Comparison of ENCODE assay signal across 22 cellular contexts in genomic region chr16:11165894-11166665, GRCh38.
DNase-seq lines count a peak whose midpoint lies in the region; ATAC-seq and TF ChIP-seq lines count a peak whose summit lies in the region.
"Had no signal": no experiment of that assay in that cellular context is flagged by ENCODE, and none has a peak within 500 bp of the region (broad histone marks: within the 10 kb centered on the region; RNA-seq: fewer than 3 reads in every experiment).

No MANE protein-coding gene starts in this region.

- no peaks in the 10 kb centered on the region for H3K9me3 ChIP-seq in spleen
- H3K9me3 ChIP-seq: BLaER1 had no signal

- intact Hi-C loops in Right ventricle myocardium inferior (cut with DNase I) = no loop called here
- intact Hi-C loops in cardiac septum (cut with DNase I) = no loop called here
- intact Hi-C loops in dendritic cell treated with granulocyte-macrophage colony-stimulating factor and Interleukin-4, amounts not matched to agents 40 ng/mL and 50 ng/mL, for 4 days (cut with micrococcal nuclease) = no loop called here
- intact Hi-C loops in spleen (cut with DNase I; ENCODE audit: low total_unique reads) = no loop called here

- DNase-seq in Right ventricle myocardium inferior (ENCODE audit: missing footprints) (peak; percentile 22), cardiac septum (ENCODE audit: low spot score) (no peak), spleen (peak; percentile 67), epidermal melanocyte (ENCODE audit: insufficient read length, low spot score) (no peak), WTC11 (ENCODE audit: low spot score) (no peak)
- no peak for DNase-seq in activated CD8-positive, alpha-beta T cell treated with anti-CD3 and anti-CD28 coated beads, Interleukin-2, amount 10 ng/mL, durations not matched to agents 7 days and 5 days
- DNase-seq: Calu3; CD8-positive, alpha-beta T cell; DMS53; EL; GOT3; KG1; MV-4-11; NCI-H187; NCI-H2227 treated with DMSO at 0.1 percent for 48 hours; NCI-H510A treated with DMSO at 0.1 percent for 48 hours; NCI-H774; Right ventricle myocardium superior had no signal

- ATAC-seq in Right ventricle myocardium inferior (no peak), GM21786 (IDR thresholded peaks at IDR 0.05; ENCODE audit: unreplicated experiment) (no peak), WTC11 (no peak)
- ATAC-seq in activated CD8-positive, alpha-beta T cell treated with anti-CD3 and anti-CD28 coated beads, Interleukin-2, amount 10 ng/mL, durations not matched to agents 7 days and 5 days = no peak
- ATAC-seq: CD8-positive, alpha-beta T cell; GM12878 had no signal

- 93 to 96% (median 95%) methylated on average over 20 to 22 of the region's 22 CpGs for WGBS in spleen, 5 donors

- CTCF ChIA-PET in activated CD8-positive, alpha-beta T cell treated with anti-CD3 and anti-CD28 coated beads, Interleukin-2, amount 10 ng/mL, durations not matched to agents 7 days and 5 days (lab: Charles Lee) = interaction anchor here (0.5 kb wide), 1 partner anchor 175 kb away, joined by 3 read pairs; no protein-coding TSS in a partner anchor
- CTCF ChIA-PET in WTC11 (lab: Charles Lee) = interaction anchor here (0.5 to 1.5 kb wide), 2 partner anchors 19 to 206 kb away, joined by 3 to 6 read pairs; no protein-coding TSS in a partner anchor

- no peaks in the 10 kb centered on the region for H3K27me3 ChIP-seq in spleen (replicated peaks in 1 of 7)
- H3K27me3 ChIP-seq: BLaER1 had no signal

- TF ChIP-seq CTCF in spleen (IDR thresholded peaks at IDR 0.05 in 8 of 11, conservative IDR thresholded peaks at IDR 0.05 in 3 of 11) = no peak
- TF ChIP-seq CTCF in WTC11 (IDR thresholded peaks at IDR 0.05) = no peak

- H3K4me3 Mint-ChIP-seq in activated CD8-positive, alpha-beta T cell treated with anti-CD3 and anti-CD28 coated beads, Interleukin-2, amount 10 ng/mL, durations not matched to agents 7 days and 5 days = no peak overlapping the region
- H3K4me3 Mint-ChIP-seq in dendritic cell treated with granulocyte-macrophage colony-stimulating factor and Interleukin-4, amounts not matched to agents 40 ng/mL and 50 ng/mL, for 4 days = no peak overlapping the region
- no peak overlapping the region for H3K4me3 Mint-ChIP-seq in WTC11
- H3K4me3 Mint-ChIP-seq: CD8-positive, alpha-beta T cell had no signal

- H3K27me3 Mint-ChIP-seq in activated CD8-positive, alpha-beta T cell treated with anti-CD3 and anti-CD28 coated beads, Interleukin-2, amount 10 ng/mL, durations not matched to agents 7 days and 5 days (ENCODE audit: low read depth) = no peaks in the 10 kb centered on the region
- H3K27me3 Mint-ChIP-seq in dendritic cell treated with granulocyte-macrophage colony-stimulating factor and Interleukin-4, amounts not matched to agents 40 ng/mL and 50 ng/mL, for 4 days = no peaks in the 10 kb centered on the region
- no peaks in the 10 kb centered on the region; the same call in 1 of the 2 replicates for H3K27me3 Mint-ChIP-seq in WTC11 (ENCODE audit: low read depth)

- peaks cover 54% of the 10 kb centered on the region for H3K36me3 Mint-ChIP-seq in activated CD8-positive, alpha-beta T cell treated with anti-CD3 and anti-CD28 coated beads, Interleukin-2, amount 10 ng/mL, durations not matched to agents 7 days and 5 days (ENCODE audit: low read depth)
- peaks cover 66% of the 10 kb centered on the region for H3K36me3 Mint-ChIP-seq in dendritic cell treated with granulocyte-macrophage colony-stimulating factor and Interleukin-4, amounts not matched to agents 40 ng/mL and 50 ng/mL, for 4 days (ENCODE audit: low read depth)
- no peaks in the 10 kb centered on the region for H3K36me3 Mint-ChIP-seq in WTC11

- H3K27ac Mint-ChIP-seq in activated CD8-positive, alpha-beta T cell treated with anti-CD3 and anti-CD28 coated beads, Interleukin-2, amount 10 ng/mL, durations not matched to agents 7 days and 5 days = peak overlapping the region; percentile 61
- peak overlapping the region; percentile 5 for H3K27ac Mint-ChIP-seq in dendritic cell treated with granulocyte-macrophage colony-stimulating factor and Interleukin-4, amounts not matched to agents 40 ng/mL and 50 ng/mL, for 4 days
- H3K27ac Mint-ChIP-seq in WTC11 = no peak overlapping the region; the same call in 1 of the 2 replicates
- H3K27ac Mint-ChIP-seq: CD8-positive, alpha-beta T cell had no signal

- H3K27ac ChIP-seq in spleen = no peak overlapping the region
- H3K27ac ChIP-seq: BLaER1 had no signal

- H3K4me1 ChIP-seq in spleen = no peaks in the 10 kb centered on the region

- peaks cover 88% of the 10 kb centered on the region for H3K4me1 Mint-ChIP-seq in activated CD8-positive, alpha-beta T cell treated with anti-CD3 and anti-CD28 coated beads, Interleukin-2, amount 10 ng/mL, durations not matched to agents 7 days and 5 days (ENCODE audit: low read depth)
- peaks cover 67% of the 10 kb centered on the region for H3K4me1 Mint-ChIP-seq in dendritic cell treated with granulocyte-macrophage colony-stimulating factor and Interleukin-4, amounts not matched to agents 40 ng/mL and 50 ng/mL, for 4 days (ENCODE audit: low read depth)
- H3K4me1 Mint-ChIP-seq in WTC11 = no peaks in the 10 kb centered on the region

- H3K9me3 Mint-ChIP-seq in activated CD8-positive, alpha-beta T cell treated with anti-CD3 and anti-CD28 coated beads, Interleukin-2, amount 10 ng/mL, durations not matched to agents 7 days and 5 days (ENCODE audit: insufficient read depth) = no peaks in the 10 kb centered on the region
- no peaks in the 10 kb centered on the region for H3K9me3 Mint-ChIP-seq in dendritic cell treated with granulocyte-macrophage colony-stimulating factor and Interleukin-4, amounts not matched to agents 40 ng/mL and 50 ng/mL, for 4 days
- no peaks in the 10 kb centered on the region for H3K9me3 Mint-ChIP-seq in WTC11
- H3K9me3 Mint-ChIP-seq: CD8-positive, alpha-beta T cell had no signal

- no peak for TF ChIP-seq POLR2A in spleen (IDR thresholded peaks at IDR 0.05)

- H3K36me3 ChIP-seq in spleen = peaks cover 0 to 82% (median 31%) of the 10 kb centered on the region in 6 donors

- POLR2A ChIA-PET in activated CD8-positive, alpha-beta T cell treated with anti-CD3 and anti-CD28 coated beads, Interleukin-2, amount 10 ng/mL, durations not matched to agents 7 days and 5 days (lab: Charles Lee) = interaction anchor here (0.6 to 1.3 kb wide), 2 partner anchors 60 to 86 kb away, joined by 3 to 4 read pairs; no protein-coding TSS in a partner anchor
- POLR2A ChIA-PET in WTC11 (lab: Charles Lee) = no interaction called here

- H3K4me3 ChIP-seq in spleen = no peak overlapping the region
- H3K4me3 ChIP-seq: BLaER1, GM12878 had no signal

TF ChIP-seq in WTC11, 78 proteins besides CTCF, POLR2A, EP300 and RAD21:
- TF ChIP-seq SOX15 (CRISPR knock-in tag; IDR thresholded peaks at IDR 0.05) (no peak), ZNF423 (CRISPR knock-in tag; IDR thresholded peaks at IDR 0.05) (no peak), MLX (CRISPR knock-in tag; IDR thresholded peaks at IDR 0.05) (no peak), EMX1 (CRISPR knock-in tag; IDR thresholded peaks at IDR 0.05) (no peak), TEAD1 (CRISPR knock-in tag; IDR thresholded peaks at IDR 0.05) (no peak), MAX (CRISPR knock-in tag; IDR thresholded peaks at IDR 0.05) (no peak), CBFB (CRISPR knock-in tag; IDR thresholded peaks at IDR 0.05; ENCODE audit: low read depth) (no peak), ZNF416 (CRISPR knock-in tag; IDR thresholded peaks at IDR 0.05) (no peak), ZNF121 (CRISPR knock-in tag; IDR thresholded peaks at IDR 0.05) (no peak), ZNF396 (CRISPR knock-in tag; IDR thresholded peaks at IDR 0.05; ENCODE audit: borderline replicate concordance) (no peak), CREM (CRISPR knock-in tag; IDR thresholded peaks at IDR 0.05) (no peak), NFYB (CRISPR knock-in tag; conservative IDR thresholded peaks at IDR 0.05; ENCODE audit: low read depth) (no peak), HMGA2 (CRISPR knock-in tag; IDR thresholded peaks at IDR 0.05) (no peak)

Comparison
In these comparisons a context has a peak if more than half of its experiments do, and no peak if none do; other contexts are left out.
1. DNase-seq: peak in Right ventricle myocardium inferior (single experiment) and spleen (single experiment); none in cardiac septum (single experiment), activated CD8-positive, alpha-beta T cell treated with anti-CD3 and anti-CD28 coated beads, Interleukin-2, amount 10 ng/mL, durations not matched to agents 7 days and 5 days (single experiment), epidermal melanocyte (single experiment) and WTC11 (single experiment).